3 cellular contexts compared by ENCODE assay signal in the genomic region with DNA sequence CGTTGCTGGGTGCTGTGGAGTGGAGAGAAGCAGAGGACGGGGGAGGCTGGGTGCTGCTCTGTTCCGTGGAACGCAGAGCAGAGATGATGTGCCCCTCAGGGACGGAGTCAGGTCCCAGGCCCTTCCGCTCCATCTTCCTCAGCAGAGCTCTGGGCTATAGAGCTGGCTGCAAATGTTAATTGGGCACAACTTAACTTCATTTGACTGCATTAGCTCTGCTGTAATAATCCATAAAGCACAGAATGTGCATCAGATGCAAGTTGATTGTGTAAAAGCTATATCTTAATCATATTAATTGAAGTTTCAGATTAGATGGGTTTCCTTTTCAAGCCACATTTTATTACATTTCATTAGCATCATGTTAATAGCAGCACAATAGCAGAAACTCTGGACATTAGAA.
"Had no signal": no experiment of that assay in that cellular context is flagged by ENCODE, and none has a peak within 500 bp of the region (broad histone marks: within the 10 kb centered on the region; RNA-seq: fewer than 3 reads in every experiment).

No MANE protein-coding gene starts in this region.

- DNase-seq: GDM1, GF-D8 had no signal

- H3K4me3 ChIP-seq: GM12878 had no signal

- ATAC-seq: GM12878 had no signal
